ENCODE assay signal across 8 cellular contexts in the genomic region with DNA sequence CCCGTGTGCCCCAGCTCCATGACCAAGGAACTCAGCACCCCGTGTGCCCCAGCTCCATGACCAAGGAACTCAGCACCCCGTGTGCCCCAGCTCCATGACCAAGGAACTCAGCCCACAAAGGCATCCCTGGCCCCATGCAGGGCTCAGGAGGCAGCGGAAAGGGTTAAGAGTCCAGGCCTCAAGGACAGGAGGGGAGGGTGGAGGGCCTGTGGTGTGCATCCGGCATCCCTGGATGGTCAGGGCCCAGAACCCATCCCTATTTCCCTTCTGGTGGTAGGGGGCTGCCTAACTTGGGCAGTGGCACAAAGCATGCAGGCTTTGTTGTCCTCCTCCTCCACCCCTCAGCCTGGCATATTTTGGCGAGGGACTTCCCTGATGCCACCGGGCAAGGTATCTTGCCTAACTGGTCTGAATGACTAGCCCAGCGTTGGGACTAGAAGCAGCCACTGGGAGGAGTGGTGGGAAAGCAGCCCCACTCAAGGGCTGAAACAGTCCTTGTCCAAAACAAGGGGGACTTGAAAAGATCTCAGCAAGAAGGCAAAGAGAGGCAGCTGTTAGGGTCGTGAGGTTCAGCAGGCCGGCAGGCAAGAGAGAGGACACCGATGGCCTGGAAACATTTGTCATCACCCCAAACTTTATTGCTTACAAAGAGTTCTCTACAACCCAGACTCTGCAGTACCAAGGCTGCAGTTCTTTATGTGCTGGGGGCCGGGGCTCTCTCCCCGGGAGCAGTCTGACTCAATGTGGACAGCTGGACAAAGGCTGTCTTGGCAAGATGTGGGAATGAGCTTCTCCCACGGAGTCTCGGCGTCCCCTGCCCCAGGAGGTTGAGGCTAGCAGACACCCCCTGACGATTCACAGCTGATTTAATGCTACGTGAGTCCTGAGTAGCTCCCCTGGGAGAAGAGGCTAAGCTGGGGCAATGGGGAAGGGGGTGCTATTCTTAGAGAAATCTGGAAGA. TPM values are rescaled to one million over a fixed set of nuclear protein-coding genes. Genes with fewer than 3 reads are reported as not detected.
DNase-seq lines count a peak whose midpoint lies in the region; ATAC-seq, FAIRE-seq and TF ChIP-seq lines count a peak whose summit lies in the region.

No MANE protein-coding gene starts in this region.

- no peak for TF ChIP-seq CTCF in brain (conservative IDR thresholded peaks at IDR 0.05)

- CTCF ChIA-PET in HEK293T (lab: Yijun Ruan, JAX) = interaction anchor here (1.0 kb wide), 1 partner anchor 44 kb away, joined by 5 read pairs; no protein-coding TSS in a partner anchor

- POLR2A ChIA-PET in HEK293T (lab: Yijun Ruan, JAX) = no interaction called here

- FAIRE-seq in GM12892 (lab: Jason Lieb, UNC) = no peak

- peak overlapping the region; percentile 69 for H3K4me3 ChIP-seq in thymus (ENCODE audit: low read length)

- no peaks in the 10 kb centered on the region for H3K9me3 Mint-ChIP-seq in brain

- peaks cover 34% of the 10 kb centered on the region for H3K36me3 ChIP-seq in thymus (ENCODE audit: control insufficient read depth, insufficient read depth)

- peaks cover 7% of the 10 kb centered on the region for H3K4me1 Mint-ChIP-seq in brain

- no peak overlapping the region for H3K27ac ChIP-seq in thymus (ENCODE audit: low read depth)

- peak overlapping the region in 3 of 5 experiments; percentile 76 to 83 (median 81) for H3K27ac Mint-ChIP-seq in brain

- TF ChIP-seq POLR2A in GM12892 (IDR thresholded peaks at IDR 0.05; ENCODE audit: low read depth, low read length) = no peak

- peak; percentile 65 for DNase-seq in activated CD8-positive, alpha-beta memory T cell treated with anti-CD3 and anti-CD28 coated beads, Interleukin-2, amount 50 U/mL, for 48 hours
- no peak for DNase-seq in activated CD8-positive, alpha-beta memory T cell treated with anti-CD3 and anti-CD28 coated beads, Interleukin-2, amount 50 U/mL, for 4 hours
- DNase-seq in left colon = no peak
- no peak for DNase-seq in HEK293T (ENCODE audit: extremely low spot score)
- DNase-seq in activated gamma-delta T cell treated with Interleukin-2 at 50 U/mL for 16 hours = no peak
- DNase-seq in GM12892 (ENCODE audit: insufficient read length) = no peak

- H3K27me3 Mint-ChIP-seq in brain = peaks cover 10% of the 10 kb centered on the region

- H3K27me3 ChIP-seq in thymus (ENCODE audit: control insufficient read depth, insufficient read depth) = no peaks in the 10 kb centered on the region

- WGBS in thymus = 89% methylated on average over 18 of the region's 18 CpGs

- peaks cover 12% of the 10 kb centered on the region for H3K4me1 ChIP-seq in thymus (ENCODE audit: control insufficient read depth, insufficient read depth, low read length)

- peaks cover 22% of the 10 kb centered on the region for H3K36me3 Mint-ChIP-seq in brain

- ATAC-seq in left colon = peak; percentile 3

- intact Hi-C loops in left colon (cut with DNase I, micrococcal nuclease) = no loop called here

- H3K4me3 Mint-ChIP-seq in brain = peak overlapping the region in 4 of 5 experiments; percentile 28 to 69 (median 38)

- no peaks in the 10 kb centered on the region for H3K9me3 ChIP-seq in thymus (ENCODE audit: control insufficient read depth)

TF ChIP-seq in HEK293T, 16 proteins besides CTCF, POLR2A, EP300 and RAD21:
- TF ChIP-seq FOXK2 (IDR thresholded peaks at IDR 0.05) (no peak), BHLHE40 (IDR thresholded peaks at IDR 0.05; ENCODE audit: borderline replicate concordance) (no peak), ARNT (IDR thresholded peaks at IDR 0.05) (no peak), HDGF (IDR thresholded peaks at IDR 0.05; ENCODE audit: borderline replicate concordance) (no peak), SUZ12 (IDR thresholded peaks at IDR 0.05) (no peak), ZNF384 (IDR thresholded peaks at IDR 0.05) (no peak), TARDBP (IDR thresholded peaks at IDR 0.05) (no peak), SP1 (IDR thresholded peaks at IDR 0.05) (no peak), LEF1 (IDR thresholded peaks at IDR 0.05; ENCODE audit: borderline replicate concordance) (no peak), FOXA1 (IDR thresholded peaks at IDR 0.05) (no peak), NFRKB (IDR thresholded peaks at IDR 0.05) (no peak), CTBP1 (IDR thresholded peaks at IDR 0.05; ENCODE audit: borderline replicate concordance) (no peak), ELF4 (IDR thresholded peaks at IDR 0.05) (no peak), L3MBTL2 (conservative IDR thresholded peaks at IDR 0.05) (no peak)
- TF ChIP-seq, protein P1, sequence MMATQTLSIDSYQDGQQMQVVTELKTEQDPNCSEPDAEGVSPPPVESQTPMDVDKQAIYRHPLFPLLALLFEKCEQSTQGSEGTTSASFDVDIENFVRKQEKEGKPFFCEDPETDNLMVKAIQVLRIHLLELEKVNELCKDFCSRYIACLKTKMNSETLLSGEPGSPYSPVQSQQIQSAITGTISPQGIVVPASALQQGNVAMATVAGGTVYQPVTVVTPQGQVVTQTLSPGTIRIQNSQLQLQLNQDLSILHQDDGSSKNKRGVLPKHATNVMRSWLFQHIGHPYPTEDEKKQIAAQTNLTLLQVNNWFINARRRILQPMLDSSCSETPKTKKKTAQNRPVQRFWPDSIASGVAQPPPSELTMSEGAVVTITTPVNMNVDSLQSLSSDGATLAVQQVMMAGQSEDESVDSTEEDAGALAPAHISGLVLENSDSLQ (IDR thresholded peaks at IDR 0.05) = no peak

RNA-seq across cellular contexts. Expression of a gene that starts 0.9 kb away (rescaled TPM):
- polyA plus RNA-seq in brain (ENCODE audit: insufficient read depth, low read depth, low replicate concordance) (not detected), thymus (0.21 TPM)
- total RNA-seq in left colon = not detected
- polyA plus RNA-seq in GM12892 (2012; ENCODE audit: missing spikeins) = 0.74 TPM

RNA-seq across cellular contexts. Expression of a gene that starts 41.1 kb away (rescaled TPM):
- polyA plus RNA-seq in brain (ENCODE audit: insufficient read depth, low read depth, low replicate concordance) (26.1 TPM), thymus (79.5 TPM)
- 10 to 100 TPM in 1 of 2 donors, 1 to 10 TPM in 1; 5.4 to 12.2 TPM for total RNA-seq in left colon
- 54.8 TPM for polyA plus RNA-seq in GM12892 (2012; ENCODE audit: missing spikeins)

RNA-seq across cellular contexts. Expression of a gene that starts 54.0 kb away (rescaled TPM):
- polyA plus RNA-seq in brain (ENCODE audit: insufficient read depth, low read depth, low replicate concordance) (6.8 TPM), thymus (21.8 TPM)
- 10 to 100 TPM; 13.0 to 13.3 TPM for total RNA-seq in left colon
- polyA plus RNA-seq in GM12892 (2012; ENCODE audit: missing spikeins) = 13.9 TPM
